Comparison of ENCODE assay signal across 11 cellular contexts in genomic region chr10:47483923-47484322, GRCh38. TPM values are rescaled to one million over a fixed set of nuclear protein-coding genes. Genes with fewer than 3 reads are reported as not detected.
DNase-seq lines count a peak whose midpoint lies in the region; ATAC-seq, FAIRE-seq and TF ChIP-seq lines count a peak whose summit lies in the region.
"Not testable (repeated sequence)": the region's sequence is repeated elsewhere in the genome, so short reads cannot be mapped to it uniquely, and the experiment has no call there.
"Had no signal": no experiment of that assay in that cellular context is flagged by ENCODE, and none has a peak within 500 bp of the region (broad histone marks: within the 10 kb centered on the region; RNA-seq: fewer than 3 reads in every experiment).

Gene ANXA8 (minus strand): TSS chr10:47484115. CDS start chr10:47483933, 182 bp downstream.

- POLR2A ChIA-PET in Caco-2 (lab: Charles Lee); RWPE1 (lab: Yijun Ruan, JAX; ENCODE audit: low non-redundant PET): not testable (repeated sequence)

- not testable (repeated sequence) for H3K9me3 Mint-ChIP-seq in Caco-2 (ENCODE audit: unreplicated experiment)

- not testable (repeated sequence) for H3K9me3 ChIP-seq in Caco-2; esophagus squamous epithelium; right cardiac atrium (ENCODE audit: control insufficient read depth, low read length); smooth muscle cell (replicated peaks; ENCODE audit: low read depth)

- TF ChIP-seq POLR2A in esophagus squamous epithelium (IDR thresholded peaks at IDR 0.05): peak in 2 of 4 donors; percentile 42 to 72
- not testable (repeated sequence) for TF ChIP-seq POLR2A in lower leg skin (IDR thresholded peaks at IDR 0.05)

- H3K36me3 Mint-ChIP-seq in Caco-2 (ENCODE audit: insufficient read depth, unreplicated experiment): not testable (repeated sequence)

- not testable (repeated sequence) for BruUV-seq in Caco-2 (replicated peaks; lab: Mats Ljungman, UMichigan)

- H4K20me1 ChIP-seq in smooth muscle cell (ENCODE audit: low read depth): not testable (repeated sequence)

- H3K4me1 Mint-ChIP-seq in Caco-2 (ENCODE audit: low read depth, unreplicated experiment): not testable (repeated sequence)

- H3K4me2 ChIP-seq in smooth muscle cell: not testable (repeated sequence)

- not testable (repeated sequence) for DNase-seq in Caco-2; esophagus squamous epithelium (lab: John Stamatoyannopoulos, UW); right cardiac atrium; lower leg skin (ENCODE audit: low spot score in 2 of 2); smooth muscle cell (lab: John Stamatoyannopoulos, UW; ENCODE audit: unreplicated experiment)
- peak; percentile 44 for DNase-seq in RWPE1 (ENCODE audit: low spot score)
- DNase-seq in bronchial epithelial cell (ENCODE audit: low read depth): peak; percentile 77

- intact Hi-C loops in Caco-2 (cut with micrococcal nuclease; ENCODE audit: unreplicated experiment); esophagus squamous epithelium (cut with DNase I); right cardiac atrium (cut with DNase I); lower leg skin (cut with DNase I; ENCODE audit: low total_unique reads): not testable (repeated sequence)

- H2AFZ ChIP-seq in smooth muscle cell (ENCODE audit: low read depth): not testable (repeated sequence)

- CTCF ChIA-PET in Caco-2 (lab: Charles Lee); RWPE1 (lab: Yijun Ruan, JAX): not testable (repeated sequence)

- TF ChIP-seq CTCF in Caco-2 (IDR thresholded peaks at IDR 0.05; ENCODE audit: insufficient read depth in 1 of 2, low read depth in 1 of 2, low read length in 1 of 2, severe bottlenecking in 1 of 2, unreplicated experiment in 1 of 2); RWPE1 (conservative IDR thresholded peaks at IDR 0.05; ENCODE audit: low read depth); bronchial epithelial cell (IDR thresholded peaks at IDR 0.05; ENCODE audit: insufficient read depth, low read length, severe bottlenecking); esophagus squamous epithelium (IDR thresholded peaks at IDR 0.05); lower leg skin (IDR thresholded peaks at IDR 0.05); smooth muscle cell (IDR thresholded peaks at IDR 0.05; ENCODE audit: borderline replicate concordance, insufficient read depth, poor library complexity, severe bottlenecking): not testable (repeated sequence)

- H3K9ac ChIP-seq in smooth muscle cell (ENCODE audit: low read depth): not testable (repeated sequence)

- H3K4me3 Mint-ChIP-seq in Caco-2 (ENCODE audit: unreplicated experiment): not testable (repeated sequence)

- peak within 1 kb of the TSS; percentile 57 for H3K27ac Mint-ChIP-seq in Caco-2 (ENCODE audit: unreplicated experiment)

- not testable (repeated sequence) for H3K4me3 ChIP-seq in Caco-2 (ENCODE audit: low read depth, low read length); right cardiac atrium (ENCODE audit: low read length); lower leg skin (ENCODE audit: low read depth, poor library complexity, severe bottlenecking); smooth muscle cell
- H3K4me3 ChIP-seq in bronchial epithelial cell (ENCODE audit: low read depth, low read length) (peak within 1 kb of the TSS; percentile 41), esophagus squamous epithelium (peak within 1 kb of the TSS; percentile 22 to 53 (median 36))

- not testable (repeated sequence) for FAIRE-seq in bronchial epithelial cell (lab: Jason Lieb, UNC)

- H3K79me2 ChIP-seq in smooth muscle cell (ENCODE audit: low read depth): not testable (repeated sequence)

- not testable (repeated sequence) for H3F3A ChIP-seq in smooth muscle cell (ENCODE audit: low read depth)

- ATAC-seq in right cardiac atrium: peak; percentile 37 to 51

- not testable (repeated sequence) for H3K36me3 ChIP-seq in Caco-2 (ENCODE audit: control insufficient read depth, insufficient read depth, low read length); bronchial epithelial cell (ENCODE audit: control insufficient read depth, insufficient read depth, low read length); esophagus squamous epithelium; smooth muscle cell (ENCODE audit: low read depth)

- WGBS in esophagus squamous epithelium, 2 donors: 39 to 73% methylated on average over 2 to 3 of the region's 11 CpGs
- 84% methylated on average over 8 of the region's 11 CpGs for WGBS in right cardiac atrium
- WGBS in lower leg skin, 2 donors: 60 to 100% methylated on average over 1 to 5 of the region's 11 CpGs
- 62% methylated on average over 9 of the region's 11 CpGs for WGBS in smooth muscle cell (ENCODE audit: low lambda C conversion rate)

- not testable (repeated sequence) for H3K27me3 Mint-ChIP-seq in Caco-2 (ENCODE audit: insufficient read depth, unreplicated experiment)

- not testable (repeated sequence) for H3K27me3 ChIP-seq in Caco-2 (replicated peaks; ENCODE audit: control insufficient read depth, insufficient read depth, low read length); bronchial epithelial cell (ENCODE audit: control insufficient read depth, insufficient read depth, low read length); esophagus squamous epithelium; right cardiac atrium (ENCODE audit: control insufficient read depth, insufficient read depth); smooth muscle cell (ENCODE audit: low read depth)

- H3K4me1 ChIP-seq in Caco-2; esophagus squamous epithelium; right cardiac atrium (ENCODE audit: control insufficient read depth, insufficient read depth, low read length); smooth muscle cell (ENCODE audit: low read depth): not testable (repeated sequence)

- H3K27ac ChIP-seq in RWPE1 (peak within 1 kb of the TSS; percentile 91), esophagus squamous epithelium (peak within 1 kb of the TSS; percentile 75 to 83 (median 81))
- not testable (repeated sequence) for H3K27ac ChIP-seq in right cardiac atrium (ENCODE audit: low read length); smooth muscle cell (ENCODE audit: low read depth)

RNA-seq across cellular contexts. Expression of gene ANXA8, which starts in this region (rescaled TPM):
- total RNA-seq in Caco-2 (2022): 14.1 and 20.9 TPM in 2 replicates
- total RNA-seq in bronchial epithelial cell: 79.4 and 176 TPM in 2 replicates
- total RNA-seq in esophagus squamous epithelium: 100 to 1,000 TPM; 101 to 213 (median 180) TPM
- total RNA-seq in right cardiac atrium: 1 to 10 TPM in 1 of 4 donors, under 1 TPM in 3; 0.62 to 1.3 (median 0.80) TPM
- polyA plus RNA-seq in right cardiac atrium: 0.27 TPM
- 100 to 1,000 TPM in 3 of 4 donors, 10 to 100 TPM in 1; 94.1 to 198 (median 139) TPM for total RNA-seq in lower leg skin
- 50.1 and 55.1 TPM in 2 replicates for total RNA-seq in smooth muscle cell
- 17.1 and 80.1 TPM in 2 replicates for polyA plus RNA-seq in smooth muscle cell
- total RNA-seq: CD4-positive, alpha-beta T cell; H7; K562; NCI-H460 had no signal
- polyA plus RNA-seq: K562 had no signal

Comparison
In these comparisons a context has a peak if more than half of its experiments do, and no peak if none do; other contexts are left out.
1. RNA of gene ANXA8 (polyA plus RNA-seq): 17.1 to 80.1 TPM in smooth muscle cell; 0.27 TPM in right cardiac atrium (single experiment); every median in the first group is over 10 times any median in the second.